Comparison of ENCODE assay signal across 1 cellular context in the genomic region with DNA sequence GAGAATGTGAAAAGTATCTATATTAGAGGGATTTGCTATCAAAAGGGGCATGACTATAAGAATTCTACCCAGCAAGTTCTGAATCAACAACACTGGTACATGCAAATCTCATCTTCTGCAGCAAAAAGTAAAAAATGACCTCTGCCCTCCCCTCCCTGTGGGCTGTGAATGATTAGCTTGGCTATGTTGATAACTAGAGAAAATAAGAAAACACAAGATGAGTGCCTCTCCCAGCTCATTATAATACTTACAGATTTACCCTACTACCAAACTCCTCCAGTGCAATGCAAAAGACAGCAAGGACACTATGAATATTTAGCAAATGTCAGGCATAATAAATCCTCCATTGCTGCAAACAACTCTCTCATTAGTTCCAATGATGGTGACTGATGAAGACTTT.
TF ChIP-seq lines count a peak whose summit lies in the region.

No MANE protein-coding gene starts in this region.

TF ChIP-seq in HepG2, 621 proteins besides CTCF, POLR2A, EP300 and RAD21 (continued from another document and continues in another):
- TF ChIP-seq, protein P1, sequence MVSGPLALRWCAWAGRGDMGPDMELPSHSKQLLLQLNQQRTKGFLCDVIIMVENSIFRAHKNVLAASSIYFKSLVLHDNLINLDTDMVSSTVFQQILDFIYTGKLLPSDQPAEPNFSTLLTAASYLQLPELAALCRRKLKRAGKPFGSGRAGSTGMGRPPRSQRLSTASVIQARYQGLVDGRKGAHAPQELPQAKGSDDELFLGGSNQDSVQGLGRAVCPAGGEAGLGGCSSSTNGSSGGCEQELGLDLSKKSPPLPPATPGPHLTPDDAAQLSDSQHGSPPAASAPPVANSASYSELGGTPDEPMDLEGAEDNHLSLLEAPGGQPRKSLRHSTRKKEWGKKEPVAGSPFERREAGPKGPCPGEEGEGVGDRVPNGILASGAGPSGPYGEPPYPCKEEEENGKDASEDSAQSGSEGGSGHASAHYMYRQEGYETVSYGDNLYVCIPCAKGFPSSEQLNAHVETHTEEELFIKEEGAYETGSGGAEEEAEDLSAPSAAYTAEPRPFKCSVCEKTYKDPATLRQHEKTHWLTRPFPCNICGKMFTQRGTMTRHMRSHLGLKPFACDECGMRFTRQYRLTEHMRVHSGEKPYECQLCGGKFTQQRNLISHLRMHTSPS (CRISPR knock-in tag; IDR thresholded peaks at IDR 0.05; ENCODE audit: low read depth), result no peak
- TF ChIP-seq ZNF136 (CRISPR knock-in tag; IDR thresholded peaks at IDR 0.05; ENCODE audit: low read depth), result no peak
- no peak for TF ChIP-seq ZNF720 (CRISPR knock-in tag; IDR thresholded peaks at IDR 0.05)
- no peak for TF ChIP-seq GLMP (CRISPR knock-in tag; IDR thresholded peaks at IDR 0.05; ENCODE audit: borderline replicate concordance)
- TF ChIP-seq HOXA5 (CRISPR knock-in tag; IDR thresholded peaks at IDR 0.05), result 0 out of 2 replicates have a peak, but pooled peaks have one; percentile 27
- no peak for TF ChIP-seq ZNF773 (CRISPR knock-in tag; IDR thresholded peaks at IDR 0.05; ENCODE audit: borderline replicate concordance)
- no peak for TF ChIP-seq MAF1 (CRISPR knock-in tag; IDR thresholded peaks at IDR 0.05; ENCODE audit: borderline replicate concordance)
- TF ChIP-seq, protein P2, sequence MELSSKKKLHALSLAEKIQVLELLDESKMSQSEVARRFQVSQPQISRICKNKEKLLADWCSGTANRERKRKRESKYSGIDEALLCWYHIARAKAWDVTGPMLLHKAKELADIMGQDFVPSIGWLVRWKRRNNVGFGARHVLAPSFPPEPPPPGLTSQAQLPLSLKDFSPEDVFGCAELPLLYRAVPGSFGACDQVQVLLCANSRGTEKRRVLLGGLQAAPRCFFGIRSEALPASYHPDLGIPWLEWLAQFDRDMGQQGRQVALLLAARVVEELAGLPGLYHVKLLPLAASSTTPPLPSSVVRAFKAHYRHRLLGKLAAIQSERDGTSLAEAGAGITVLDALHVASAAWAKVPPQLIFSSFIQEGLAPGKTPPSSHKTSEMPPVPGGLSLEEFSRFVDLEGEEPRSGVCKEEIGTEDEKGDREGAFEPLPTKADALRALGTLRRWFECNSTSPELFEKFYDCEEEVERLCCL (CRISPR knock-in tag; IDR thresholded peaks at IDR 0.05; ENCODE audit: borderline replicate concordance), result no peak
- no peak for TF ChIP-seq MEIS1 (CRISPR knock-in tag; IDR thresholded peaks at IDR 0.05; ENCODE audit: borderline replicate concordance)
- TF ChIP-seq ZBTB1 (CRISPR knock-in tag; IDR thresholded peaks at IDR 0.05; ENCODE audit: borderline replicate concordance), result no peak
- no peak for TF ChIP-seq MLX (CRISPR knock-in tag; IDR thresholded peaks at IDR 0.05)
- no peak for TF ChIP-seq GATAD1 (CRISPR knock-in tag; IDR thresholded peaks at IDR 0.05)
- TF ChIP-seq ZNF709 (CRISPR knock-in tag; IDR thresholded peaks at IDR 0.05), result no peak
- TF ChIP-seq ZSCAN12 (CRISPR knock-in tag; IDR thresholded peaks at IDR 0.05), result no peak
- no peak for TF ChIP-seq PAX8 (CRISPR knock-in tag; IDR thresholded peaks at IDR 0.05; ENCODE audit: borderline replicate concordance)
- no peak for TF ChIP-seq ZNF142 (CRISPR knock-in tag; IDR thresholded peaks at IDR 0.05)
- TF ChIP-seq HNF4A (CRISPR knock-in tag; IDR thresholded peaks at IDR 0.05), result 0 out of 2 replicates have a peak, but pooled peaks have one; percentile 9
- TF ChIP-seq, protein P3, sequence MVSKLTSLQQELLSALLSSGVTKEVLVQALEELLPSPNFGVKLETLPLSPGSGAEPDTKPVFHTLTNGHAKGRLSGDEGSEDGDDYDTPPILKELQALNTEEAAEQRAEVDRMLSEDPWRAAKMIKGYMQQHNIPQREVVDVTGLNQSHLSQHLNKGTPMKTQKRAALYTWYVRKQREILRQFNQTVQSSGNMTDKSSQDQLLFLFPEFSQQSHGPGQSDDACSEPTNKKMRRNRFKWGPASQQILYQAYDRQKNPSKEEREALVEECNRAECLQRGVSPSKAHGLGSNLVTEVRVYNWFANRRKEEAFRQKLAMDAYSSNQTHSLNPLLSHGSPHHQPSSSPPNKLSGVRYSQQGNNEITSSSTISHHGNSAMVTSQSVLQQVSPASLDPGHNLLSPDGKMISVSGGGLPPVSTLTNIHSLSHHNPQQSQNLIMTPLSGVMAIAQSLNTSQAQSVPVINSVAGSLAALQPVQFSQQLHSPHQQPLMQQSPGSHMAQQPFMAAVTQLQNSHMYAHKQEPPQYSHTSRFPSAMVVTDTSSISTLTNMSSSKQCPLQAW (CRISPR knock-in tag; IDR thresholded peaks at IDR 0.05), result 0 out of 2 replicates have a peak, but pooled peaks have one; percentile 39
- TF ChIP-seq HNRNPL (IDR thresholded peaks at IDR 0.05; ENCODE audit: low read depth, low read length), result no peak
- TF ChIP-seq GATAD2A (CRISPR knock-in tag; IDR thresholded peaks at IDR 0.05), result 0 out of 2 replicates have a peak, but pooled peaks have one; percentile 20
- TF ChIP-seq NR2F6 (IDR thresholded peaks at IDR 0.05), result peak; percentile 82
- TF ChIP-seq NR2F6 (CRISPR knock-in tag; IDR thresholded peaks at IDR 0.05), result peak; percentile 67; the same call in 1 of the 2 replicates
- no peak for TF ChIP-seq ZNF710 (CRISPR knock-in tag; IDR thresholded peaks at IDR 0.05; ENCODE audit: borderline replicate concordance)
- no peak for TF ChIP-seq EEA1 (CRISPR knock-in tag; IDR thresholded peaks at IDR 0.05; ENCODE audit: borderline replicate concordance)
- no peak for TF ChIP-seq ZFY (CRISPR knock-in tag; IDR thresholded peaks at IDR 0.05)
- TF ChIP-seq ZSCAN5A (CRISPR knock-in tag; IDR thresholded peaks at IDR 0.05; ENCODE audit: borderline replicate concordance), result no peak
- no peak for TF ChIP-seq KMT2B (CRISPR knock-in tag; IDR thresholded peaks at IDR 0.05)
- no peak for TF ChIP-seq ZNF296 (CRISPR knock-in tag; conservative IDR thresholded peaks at IDR 0.05)
- no peak for TF ChIP-seq REXO4 (CRISPR knock-in tag; IDR thresholded peaks at IDR 0.05; ENCODE audit: borderline replicate concordance)
- no peak for TF ChIP-seq ZNF569 (CRISPR knock-in tag; IDR thresholded peaks at IDR 0.05; ENCODE audit: borderline replicate concordance)
- no peak for TF ChIP-seq CBX2 (IDR thresholded peaks at IDR 0.05; ENCODE audit: low read depth, low read length)
- TF ChIP-seq CBX2 (CRISPR knock-in tag; IDR thresholded peaks at IDR 0.05; ENCODE audit: low read depth), result no peak
- no peak for TF ChIP-seq WIZ (CRISPR knock-in tag; IDR thresholded peaks at IDR 0.05)
- no peak for TF ChIP-seq REL (CRISPR knock-in tag; conservative IDR thresholded peaks at IDR 0.05)
- TF ChIP-seq HNF4G (IDR thresholded peaks at IDR 0.05; ENCODE audit: borderline replicate concordance, low read depth, low read length), result peak; percentile 43; the same call in 1 of the 2 replicates
- TF ChIP-seq HNF4G (CRISPR knock-in tag; IDR thresholded peaks at IDR 0.05; ENCODE audit: borderline replicate concordance, low read depth), result no peak
- no peak for TF ChIP-seq ZNF251 (CRISPR knock-in tag; IDR thresholded peaks at IDR 0.05)
- peak; percentile 39; the same call in 1 of the 2 replicates for TF ChIP-seq SAP130 (CRISPR knock-in tag; IDR thresholded peaks at IDR 0.05; ENCODE audit: low read depth)
- TF ChIP-seq, protein P4, sequence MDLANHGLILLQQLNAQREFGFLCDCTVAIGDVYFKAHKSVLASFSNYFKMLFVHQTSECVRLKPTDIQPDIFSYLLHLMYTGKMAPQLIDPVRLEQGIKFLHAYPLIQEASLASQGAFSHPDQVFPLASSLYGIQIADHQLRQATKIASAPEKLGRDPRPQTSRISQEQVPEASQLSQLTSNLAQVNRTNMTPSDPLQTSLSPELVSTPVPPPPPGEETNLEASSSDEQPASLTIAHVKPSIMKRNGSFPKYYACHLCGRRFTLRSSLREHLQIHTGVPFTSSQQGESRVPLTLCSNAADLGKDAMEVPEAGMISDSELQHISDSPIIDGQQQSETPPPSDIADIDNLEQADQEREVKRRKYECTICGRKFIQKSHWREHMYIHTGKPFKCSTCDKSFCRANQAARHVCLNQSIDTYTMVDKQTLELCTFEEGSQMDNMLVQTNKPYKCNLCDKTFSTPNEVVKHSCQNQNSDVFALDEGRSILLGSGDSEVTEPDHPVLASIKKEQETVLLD (CRISPR knock-in tag; IDR thresholded peaks at IDR 0.05; ENCODE audit: low read depth), result no peak
- TF ChIP-seq ZNF792 (CRISPR knock-in tag; IDR thresholded peaks at IDR 0.05), result no peak
- no peak for TF ChIP-seq TRAFD1 (CRISPR knock-in tag; IDR thresholded peaks at IDR 0.05; ENCODE audit: borderline replicate concordance)
